In the genomic region with DNA sequence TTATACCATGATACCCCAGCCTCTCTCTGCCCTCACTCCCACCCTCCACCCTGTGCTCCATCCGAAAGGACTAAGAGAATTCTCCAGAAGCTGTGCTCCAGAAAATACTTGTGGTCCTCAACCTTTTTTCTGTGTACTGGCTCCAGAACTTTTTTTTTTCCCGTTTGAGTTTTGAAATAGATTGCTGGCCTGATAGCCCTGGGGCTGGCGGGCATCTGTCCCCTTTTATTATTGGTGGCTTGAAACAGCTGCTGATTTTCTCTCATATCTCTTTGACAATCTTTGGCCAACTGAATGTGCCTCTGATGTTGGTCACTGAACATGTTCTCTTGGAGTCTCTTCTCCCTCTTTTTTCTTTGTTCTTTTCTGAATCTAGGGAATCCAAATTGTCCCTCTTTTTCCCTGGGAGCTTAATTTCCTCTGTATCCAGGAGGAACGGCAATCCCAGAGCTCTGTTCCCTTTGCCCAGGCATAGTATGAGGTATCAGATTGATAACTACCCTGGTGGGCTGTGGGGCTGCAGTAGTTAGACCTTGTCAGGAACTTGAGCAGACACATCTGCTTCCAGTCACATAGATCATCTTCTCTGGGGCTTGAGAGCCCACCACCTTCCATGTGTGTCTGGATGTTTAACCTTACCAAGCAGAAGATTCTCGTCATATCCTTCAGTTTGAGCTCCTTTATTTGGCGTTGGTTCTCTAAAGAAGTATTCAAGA, we compare ENCODE assay signal across 9 cellular contexts. TPM values are rescaled to one million over a fixed set of nuclear protein-coding genes. Genes with fewer than 3 reads are reported as not detected.
DNase-seq lines count a peak whose midpoint lies in the region; ATAC-seq and TF ChIP-seq lines count a peak whose summit lies in the region.
"Had no signal": no experiment of that assay in that cellular context is flagged by ENCODE, and none has a peak within 500 bp of the region (broad histone marks: within the 10 kb centered on the region; RNA-seq: fewer than 3 reads in every experiment).

No MANE protein-coding gene starts in this region.

- intact Hi-C loops in activated CD4-positive, alpha-beta T cell treated with anti-CD3 and anti-CD28 coated beads for 36 hours (cut with DNase I, micrococcal nuclease) = loop anchor here in 1 of 2 experiments (2.0 kb wide), 2 partner anchors 27 to 209 kb away; no protein-coding TSS in a partner anchor
- intact Hi-C loops in left lung (cut with DNase I) = loop anchor here in 1 of 2 donors (2.0 kb wide), 1 partner anchor 107 kb away; no protein-coding TSS in a partner anchor

- no peaks in the 10 kb centered on the region for H3K9me3 Mint-ChIP-seq in activated CD4-positive, alpha-beta T cell treated with anti-CD3 and anti-CD28 coated beads for 36 hours (ENCODE audit: low read depth)
- no peaks in the 10 kb centered on the region for H3K9me3 Mint-ChIP-seq in activated naive CD8-positive, alpha-beta T cell treated with anti-CD3 and anti-CD28 coated beads for 36 hours

- H3K36me3 Mint-ChIP-seq in activated CD4-positive, alpha-beta T cell treated with anti-CD3 and anti-CD28 coated beads for 36 hours (ENCODE audit: low read depth) = peaks cover 19% of the 10 kb centered on the region
- H3K36me3 Mint-ChIP-seq in activated naive CD8-positive, alpha-beta T cell treated with anti-CD3 and anti-CD28 coated beads for 36 hours = peaks cover 31% of the 10 kb centered on the region

- no peak for DNase-seq in activated CD4-positive, alpha-beta T cell treated with anti-CD3 and anti-CD28 coated beads for 36 hours
- no peak for DNase-seq in activated CD4-positive, alpha-beta T cell treated with anti-CD3 and anti-CD28 coated beads, Interleukin-2, amount 50 U/mL, for 4 hours
- no peak for DNase-seq in activated naive CD8-positive, alpha-beta T cell treated with anti-CD3 and anti-CD28 coated beads for 36 hours
- DNase-seq in left lung (no peak), suprapubic skin (ENCODE audit: low spot score in 2 of 2) (no peak), DMS153 (lab: John Stamatoyannopoulos, UW) (no peak), ureter (ENCODE audit: low spot score) (no peak)
- DNase-seq: NCI-H69 had no signal

- no peak for TF ChIP-seq CTCF in left lung (IDR thresholded peaks at IDR 0.05)
- TF ChIP-seq CTCF in suprapubic skin (IDR thresholded peaks at IDR 0.05) = no peak

- H3K9me3 ChIP-seq in left lung (no peaks in the 10 kb centered on the region), suprapubic skin (no peaks in the 10 kb centered on the region)

- no peak for TF ChIP-seq EP300 in suprapubic skin (IDR thresholded peaks at IDR 0.05)

- no peaks in the 10 kb centered on the region for H3K27me3 Mint-ChIP-seq in activated CD4-positive, alpha-beta T cell treated with anti-CD3 and anti-CD28 coated beads for 36 hours
- H3K27me3 Mint-ChIP-seq in activated naive CD8-positive, alpha-beta T cell treated with anti-CD3 and anti-CD28 coated beads for 36 hours = no peaks in the 10 kb centered on the region

- POLR2A ChIA-PET in activated CD4-positive, alpha-beta T cell treated with anti-CD3 and anti-CD28 coated beads for 36 hours (lab: Charles Lee) = interaction anchor here (0.5 to 1.0 kb wide), 7 partner anchors 31 to 704 kb away, joined by 3 read pairs; partner anchors contain the start of gene RPL10A

- peak overlapping the region; percentile 87 to 91 for H3K27ac ChIP-seq in left lung
- no peak overlapping the region for H3K27ac ChIP-seq in suprapubic skin

- peaks cover 4 to 45% of the 10 kb centered on the region in 2 donors for H3K4me1 ChIP-seq in left lung
- peaks cover 32% of the 10 kb centered on the region for H3K4me1 ChIP-seq in suprapubic skin

- H3K4me3 Mint-ChIP-seq in activated CD4-positive, alpha-beta T cell treated with anti-CD3 and anti-CD28 coated beads for 36 hours = peak overlapping the region; percentile 87
- peak overlapping the region; percentile 88 for H3K4me3 Mint-ChIP-seq in activated naive CD8-positive, alpha-beta T cell treated with anti-CD3 and anti-CD28 coated beads for 36 hours

- no peak for TF ChIP-seq POLR2A in suprapubic skin (IDR thresholded peaks at IDR 0.05)

- CTCF ChIA-PET in activated CD4-positive, alpha-beta T cell treated with anti-CD3 and anti-CD28 coated beads for 36 hours (lab: Charles Lee) = interaction anchor here (0.6 to 10.1 kb wide), 15 partner anchors 11 to 208 kb away, joined by 3 to 181 read pairs (median 3); partner anchors contain the start of genes DEF6, FANCE and RPL10A

- H3K36me3 ChIP-seq in left lung (peaks cover 0 to 32% of the 10 kb centered on the region in 2 donors), suprapubic skin (peaks cover 26% of the 10 kb centered on the region)

- WGBS in suprapubic skin = 52% methylated on average over 6 of the region's 6 CpGs

- H3K4me1 Mint-ChIP-seq in activated CD4-positive, alpha-beta T cell treated with anti-CD3 and anti-CD28 coated beads for 36 hours = peaks cover 54% of the 10 kb centered on the region
- H3K4me1 Mint-ChIP-seq in activated naive CD8-positive, alpha-beta T cell treated with anti-CD3 and anti-CD28 coated beads for 36 hours = peaks cover 43% of the 10 kb centered on the region

- H3K27ac Mint-ChIP-seq in activated CD4-positive, alpha-beta T cell treated with anti-CD3 and anti-CD28 coated beads for 36 hours = peak overlapping the region; percentile 82
- H3K27ac Mint-ChIP-seq in activated naive CD8-positive, alpha-beta T cell treated with anti-CD3 and anti-CD28 coated beads for 36 hours = peak overlapping the region; percentile 81

- H3K27me3 ChIP-seq in left lung (no peaks in the 10 kb centered on the region), suprapubic skin (no peaks in the 10 kb centered on the region)

- H3K4me3 ChIP-seq in left lung = peak overlapping the region; percentile 97 to 98
- peak overlapping the region; percentile 85 for H3K4me3 ChIP-seq in suprapubic skin

- no peak for ATAC-seq in activated CD4-positive, alpha-beta T cell treated with anti-CD3 and anti-CD28 coated beads for 36 hours
- ATAC-seq in left lung = no peak
- ATAC-seq in HG03460 (IDR thresholded peaks at IDR 0.05; ENCODE audit: unreplicated experiment) = no peak

RNA-seq across cellular contexts. Expression of gene PPARD, which starts 1.6 kb away (rescaled TPM):
- total RNA-seq in activated CD4-positive, alpha-beta T cell treated with anti-CD3 and anti-CD28 coated beads for 36 hours = 10 to 100 TPM; 16.5 to 19.2 TPM
- total RNA-seq in activated naive CD8-positive, alpha-beta T cell treated with anti-CD3 and anti-CD28 coated beads for 36 hours = 10 to 100 TPM; 17.0 to 17.8 TPM
- total RNA-seq in left lung (10 to 100 TPM; 23.5 to 28.4 TPM), suprapubic skin (10 to 100 TPM; 23.4 to 31.4 (median 26.9) TPM), ureter (31.2 TPM)

RNA-seq across cellular contexts. Expression of gene DEF6, which starts 46.4 kb away (rescaled TPM):
- total RNA-seq in activated CD4-positive, alpha-beta T cell treated with anti-CD3 and anti-CD28 coated beads for 36 hours = 10 to 100 TPM; 74.1 to 86.6 TPM
- total RNA-seq in activated naive CD8-positive, alpha-beta T cell treated with anti-CD3 and anti-CD28 coated beads for 36 hours = 10 to 100 TPM; 74.3 to 75.7 TPM
- total RNA-seq in left lung (10 to 100 TPM in 1 of 2 donors, 1 to 10 TPM in 1; 9.9 to 21.9 TPM), suprapubic skin (10 to 100 TPM; 28.0 to 99.9 (median 35.5) TPM), ureter (28.0 TPM)
